18 cellular contexts compared by ENCODE assay signal in the genomic region with DNA sequence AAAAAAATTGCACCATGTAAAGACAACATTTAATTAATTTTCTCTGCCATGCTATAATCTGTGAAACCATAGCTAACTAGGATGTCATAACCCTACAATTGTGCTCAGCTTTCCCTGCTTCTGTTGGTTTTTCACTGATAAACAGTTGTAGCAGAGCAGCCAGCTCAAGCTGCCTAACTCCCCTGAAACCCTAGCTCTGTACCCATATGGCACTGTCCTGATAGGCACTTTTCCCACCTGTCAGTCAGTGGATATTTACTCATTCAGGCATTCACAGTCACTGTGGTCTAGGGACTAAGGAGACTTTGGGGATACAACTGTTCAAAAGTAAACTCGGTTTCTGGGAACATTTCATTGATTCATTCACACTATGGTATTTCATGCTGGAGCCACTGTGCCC.
DNase-seq lines count a peak whose midpoint lies in the region; ATAC-seq and TF ChIP-seq lines count a peak whose summit lies in the region.
"Had no signal": no experiment of that assay in that cellular context is flagged by ENCODE, and none has a peak within 500 bp of the region (broad histone marks: within the 10 kb centered on the region; RNA-seq: fewer than 3 reads in every experiment).

No MANE protein-coding gene starts in this region.

- peaks cover 19% of the 10 kb centered on the region for H3K4me1 Mint-ChIP-seq in glutamatergic neuron (ENCODE audit: low read depth, unreplicated experiment)
- H3K4me1 Mint-ChIP-seq: T-cell had no signal

- H3K4me3 Mint-ChIP-seq in glutamatergic neuron (ENCODE audit: unreplicated experiment): no peak overlapping the region
- H3K4me3 Mint-ChIP-seq: CD4-positive, alpha-beta T cell; T-cell had no signal

- no peak for TF ChIP-seq CTCF in glutamatergic neuron (IDR thresholded peaks at IDR 0.05; ENCODE audit: partially characterized antibody, unreplicated experiment)

- peaks cover 1% of the 10 kb centered on the region for H3K27me3 Mint-ChIP-seq in glutamatergic neuron (ENCODE audit: unreplicated experiment)
- H3K27me3 Mint-ChIP-seq: CD4-positive, alpha-beta T cell; T-cell had no signal

- H3K36me3 Mint-ChIP-seq in glutamatergic neuron (ENCODE audit: unreplicated experiment): no peaks in the 10 kb centered on the region
- H3K36me3 Mint-ChIP-seq: T-cell had no signal

- H3K9me3 Mint-ChIP-seq in glutamatergic neuron (ENCODE audit: unreplicated experiment): peaks cover 5% of the 10 kb centered on the region
- H3K9me3 Mint-ChIP-seq: CD4-positive, alpha-beta T cell; T-cell had no signal

- H3K27ac Mint-ChIP-seq in glutamatergic neuron (ENCODE audit: unreplicated experiment): peak overlapping the region; percentile 89
- H3K27ac Mint-ChIP-seq: CD4-positive, alpha-beta T cell; T-cell had no signal

- ATAC-seq in GM19395 (IDR thresholded peaks at IDR 0.05; ENCODE audit: unreplicated experiment) (no peak), HG03378 (IDR thresholded peaks at IDR 0.05; ENCODE audit: unreplicated experiment) (no peak)
- ATAC-seq: HepG2, SK-N-SH treated with all-trans-retinoic acid at 6 μM for 48 hours, T-cell had no signal

- DNase-seq in NCI-H510A treated with DMSO at 0.1 percent for 48 hours (lab: John Stamatoyannopoulos, UW): peak; percentile 37
- no peak for DNase-seq in NCI-H510A (lab: John Stamatoyannopoulos, UW)
- peak; percentile 78 for DNase-seq in NCI-H524 treated with DMSO at 0.1 percent for 48 hours (lab: John Stamatoyannopoulos, UW)
- no peak for DNase-seq in glutamatergic neuron
- DNase-seq in CD1c-positive myeloid dendritic cell (ENCODE audit: extremely low spot score): no peak
- DNase-seq: BE2C; Caco-2; CD4-positive, alpha-beta T cell; KBM-7; NCI-H1105; NCI-H187 treated with DMSO at 0.1 percent for 48 hours; RPMI8226; SHP77 treated with DMSO at 0.1 percent for 48 hours; T-cell had no signal

Comparison
In these comparisons a context has a peak if more than half of its experiments do, and no peak if none do; other contexts are left out.
1. DNase-seq: peak in NCI-H510A treated with DMSO at 0.1 percent for 48 hours (single experiment) and NCI-H524 treated with DMSO at 0.1 percent for 48 hours (single experiment); none in NCI-H510A (single experiment), glutamatergic neuron (single experiment) and CD1c-positive myeloid dendritic cell (single experiment).